ENCODE assay signal across 2 cellular contexts in the genomic region with DNA sequence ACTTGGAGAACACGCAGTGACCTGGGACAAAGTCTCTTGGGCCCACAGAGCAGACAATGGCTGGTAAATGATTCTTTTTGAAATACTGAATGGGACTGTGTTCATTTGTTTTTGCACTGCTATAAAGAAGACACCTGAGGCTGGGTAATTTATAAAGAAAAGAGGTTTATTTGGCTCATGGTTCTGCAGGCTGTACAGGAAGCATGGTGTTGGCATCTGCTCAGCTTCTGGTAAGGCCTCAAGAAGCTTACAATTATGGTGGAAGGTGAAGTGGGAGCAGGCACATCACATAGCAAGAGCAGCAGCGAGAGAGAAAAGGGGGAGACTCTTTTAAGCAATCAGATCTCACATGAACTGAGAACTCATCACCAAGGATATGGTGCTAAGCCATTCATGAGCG.
TF ChIP-seq lines count a peak whose summit lies in the region.

No MANE protein-coding gene starts in this region.

TF ChIP-seq in IMR-90, 13 proteins besides CTCF, POLR2A, EP300 and RAD21:
- no peak for TF ChIP-seq MXI1 (IDR thresholded peaks at IDR 0.05; ENCODE audit: borderline replicate concordance, low read depth, low read length)
- no peak for TF ChIP-seq SMC3 (IDR thresholded peaks at IDR 0.05; ENCODE audit: low read depth, low read length)
- TF ChIP-seq MAZ (IDR thresholded peaks at IDR 0.05; ENCODE audit: borderline replicate concordance, low read depth, low read length) = no peak
- TF ChIP-seq NFE2L2 (IDR thresholded peaks at IDR 0.05; ENCODE audit: low read depth, low read length) = no peak
- no peak for TF ChIP-seq CHD1 (IDR thresholded peaks at IDR 0.05; ENCODE audit: low read depth, low read length)
- TF ChIP-seq RCOR1 (IDR thresholded peaks at IDR 0.05; ENCODE audit: insufficient replicate concordance, low read length) = no peak
- no peak for TF ChIP-seq BHLHE40 (IDR thresholded peaks at IDR 0.05; ENCODE audit: low read depth, low read length)
- TF ChIP-seq FOS (IDR thresholded peaks at IDR 0.05; ENCODE audit: low read depth, low read length) = no peak
- no peak for TF ChIP-seq CEBPB (IDR thresholded peaks at IDR 0.05; ENCODE audit: low read depth, low read length)
- no peak for TF ChIP-seq RFX5 (IDR thresholded peaks at IDR 0.05; ENCODE audit: low read depth, low read length)
- TF ChIP-seq, protein P1, sequence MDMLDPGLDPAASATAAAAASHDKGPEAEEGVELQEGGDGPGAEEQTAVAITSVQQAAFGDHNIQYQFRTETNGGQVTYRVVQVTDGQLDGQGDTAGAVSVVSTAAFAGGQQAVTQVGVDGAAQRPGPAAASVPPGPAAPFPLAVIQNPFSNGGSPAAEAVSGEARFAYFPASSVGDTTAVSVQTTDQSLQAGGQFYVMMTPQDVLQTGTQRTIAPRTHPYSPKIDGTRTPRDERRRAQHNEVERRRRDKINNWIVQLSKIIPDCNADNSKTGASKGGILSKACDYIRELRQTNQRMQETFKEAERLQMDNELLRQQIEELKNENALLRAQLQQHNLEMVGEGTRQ (IDR thresholded peaks at IDR 0.05; ENCODE audit: low read depth, low read length) = no peak
- no peak for TF ChIP-seq MAFK (IDR thresholded peaks at IDR 0.05; ENCODE audit: low read depth, low read length)
- TF ChIP-seq, protein P2, sequence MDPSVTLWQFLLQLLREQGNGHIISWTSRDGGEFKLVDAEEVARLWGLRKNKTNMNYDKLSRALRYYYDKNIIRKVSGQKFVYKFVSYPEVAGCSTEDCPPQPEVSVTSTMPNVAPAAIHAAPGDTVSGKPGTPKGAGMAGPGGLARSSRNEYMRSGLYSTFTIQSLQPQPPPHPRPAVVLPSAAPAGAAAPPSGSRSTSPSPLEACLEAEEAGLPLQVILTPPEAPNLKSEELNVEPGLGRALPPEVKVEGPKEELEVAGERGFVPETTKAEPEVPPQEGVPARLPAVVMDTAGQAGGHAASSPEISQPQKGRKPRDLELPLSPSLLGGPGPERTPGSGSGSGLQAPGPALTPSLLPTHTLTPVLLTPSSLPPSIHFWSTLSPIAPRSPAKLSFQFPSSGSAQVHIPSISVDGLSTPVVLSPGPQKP (IDR thresholded peaks at IDR 0.05; ENCODE audit: borderline replicate concordance, low read depth, low read length) = no peak

TF ChIP-seq in H1, 55 proteins besides CTCF, POLR2A, EP300 and RAD21:
- TF ChIP-seq TAF7 (optimal IDR thresholded peaks at IDR 0.05; ENCODE audit: borderline replicate concordance, low read depth, low read length) = no peak
- no peak for TF ChIP-seq SP2 (IDR thresholded peaks at IDR 0.05; ENCODE audit: low read length)
- TF ChIP-seq POU5F1 (IDR thresholded peaks at IDR 0.05; ENCODE audit: low read depth, low read length) = no peak
- TF ChIP-seq CBX8 (IDR thresholded peaks at IDR 0.05; ENCODE audit: borderline replicate concordance, low read depth, low read length) = no peak
- TF ChIP-seq SP4 (IDR thresholded peaks at IDR 0.05; ENCODE audit: low read length) = no peak
- TF ChIP-seq TBP (IDR thresholded peaks at IDR 0.05; ENCODE audit: low read depth, low read length) = no peak
- no peak for TF ChIP-seq ASH2L (IDR thresholded peaks at IDR 0.05; ENCODE audit: low read length)
- no peak for TF ChIP-seq CBX5 (IDR thresholded peaks at IDR 0.05; ENCODE audit: low read depth, low read length)
